Comparison of ENCODE assay signal across 12 cellular contexts in genomic region chr2:168365094-168365621, GRCh38.
"Had no signal": no experiment of that assay in that cellular context is flagged by ENCODE, and none has a peak within 500 bp of the region (broad histone marks: within the 10 kb centered on the region; RNA-seq: fewer than 3 reads in every experiment).

No MANE protein-coding gene starts in this region.

- H3K9me3 ChIP-seq: adrenal gland, pancreas, uterus had no signal

- H3K4me1 ChIP-seq: adrenal gland, pancreas, uterus had no signal

- H3K27me3 ChIP-seq: adrenal gland, pancreas, uterus had no signal

- H3K36me3 ChIP-seq: adrenal gland, pancreas, uterus had no signal

- H3K27ac ChIP-seq: adrenal gland, pancreas, uterus had no signal

- H3K4me3 ChIP-seq: adrenal gland, pancreas, uterus had no signal

- DNase-seq: activated CD4-positive, alpha-beta T cell treated with anti-CD3 and anti-CD28 coated beads for 48 hours; activated CD8-positive, alpha-beta T cell treated with anti-CD3 and anti-CD28 coated beads for 36 hours; activated effector memory CD4-positive, alpha-beta T cell treated with Interleukin-2 at 50 U/mL for 16 hours; activated T-cell treated with anti-CD3 and anti-CD28 coated beads, Interleukin-2, amount 50 U/mL, for 4 hours; adrenal gland; naive thymus-derived CD8-positive, alpha-beta T cell; pancreas; stimulated activated CD4-positive, alpha-beta T cell treated with anti-CD3 and anti-CD28 coated beads, Interleukin-12 subunit alpha, Interleukin-12 subunit beta, amount 100 ng/mL, for 4 hours; stimulated activated CD4-positive, alpha-beta T cell treated with anti-CD3 and anti-CD28 coated beads, Interleukin-2, amount 100 ng/mL, for 24 hours; uterus had no signal

- ATAC-seq: activated CD8-positive, alpha-beta T cell treated with anti-CD3 and anti-CD28 coated beads for 36 hours; activated T-cell treated with anti-CD3 and anti-CD28 coated beads, Interleukin-2, amount 50 U/mL, for 4 hours; esophagus mucosa; left lobe of liver; naive thymus-derived CD8-positive, alpha-beta T cell; pancreas had no signal
